Comparison of ENCODE assay signal across 8 cellular contexts in the genomic region with DNA sequence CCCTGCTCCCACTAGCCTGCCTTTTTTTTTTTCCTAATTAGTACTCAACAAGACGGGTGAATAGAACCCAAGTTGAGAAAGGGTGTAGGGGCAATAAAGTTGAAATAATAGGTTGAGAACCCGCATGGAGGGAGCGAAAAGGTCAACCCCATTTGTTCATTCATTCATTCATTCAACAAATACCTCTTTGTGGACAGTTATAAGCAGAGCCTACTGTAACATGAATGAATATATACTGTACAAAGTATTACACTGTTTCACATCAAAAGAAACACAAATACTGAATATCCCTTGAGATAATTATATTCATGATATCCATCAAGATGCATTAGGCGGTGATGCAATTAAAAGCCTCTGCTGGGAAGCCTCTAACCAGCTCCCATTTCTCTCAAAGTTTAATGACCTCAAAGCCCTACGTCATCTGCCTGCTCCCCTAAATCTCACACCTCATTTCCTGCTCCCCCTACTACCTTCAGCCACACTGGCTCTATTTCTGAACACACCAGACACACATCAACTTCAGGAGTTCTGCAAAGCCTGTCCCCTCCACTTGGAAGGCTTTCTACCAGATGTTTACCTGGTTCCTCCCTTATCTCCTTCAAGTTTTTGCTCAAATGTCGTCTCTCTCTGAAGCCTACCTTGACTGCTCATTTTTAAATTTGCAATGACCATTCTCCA. TPM values are rescaled to one million over a fixed set of nuclear protein-coding genes. Genes with fewer than 3 reads are reported as not detected.
DNase-seq lines count a peak whose midpoint lies in the region; ATAC-seq and TF ChIP-seq lines count a peak whose summit lies in the region.

No MANE protein-coding gene starts in this region.

- H4K20me1 ChIP-seq in MM.1S (ENCODE audit: insufficient read depth, low read length): no peaks in the 10 kb centered on the region

- TF ChIP-seq CTCF in MM.1S (IDR thresholded peaks at IDR 0.05; ENCODE audit: low read length) (no peak), dorsolateral prefrontal cortex (IDR thresholded peaks at IDR 0.05 in 54 of 56, conservative IDR thresholded peaks at IDR 0.05 in 2 of 56; ENCODE audit: low read depth in 1 of 56, partially characterized antibody in 56 of 56) (no peak)

- H3K27ac ChIP-seq in CD4-positive, alpha-beta memory T cell (ENCODE audit: low read depth, low read length): no peak overlapping the region
- no peak overlapping the region for H3K27ac ChIP-seq in MM.1S (ENCODE audit: low read length)
- H3K27ac ChIP-seq in dorsolateral prefrontal cortex: no peak overlapping the region

- H2AFZ ChIP-seq in MM.1S (ENCODE audit: low read length): peak overlapping the region; percentile 96; the same call in 1 of the 2 replicates

- peaks cover 0 to 13% of the 10 kb centered on the region in 2 donors for H3K36me3 Mint-ChIP-seq in CD4-positive, alpha-beta memory T cell
- no peaks in the 10 kb centered on the region for H3K36me3 Mint-ChIP-seq in natural killer cell treated with Interleukin-12 subunit alpha and Interleukin-12 subunit beta and Interleukin-15 and Interleukin-18, amount 100 ng/mL, for 72 hours

- H3K4me1 Mint-ChIP-seq in CD4-positive, alpha-beta memory T cell: peaks cover 28 to 46% (median 37%) of the 10 kb centered on the region in 4 donors
- peaks cover 21 to 28% of the 10 kb centered on the region in 2 donors for H3K4me1 Mint-ChIP-seq in natural killer cell treated with Interleukin-12 subunit alpha and Interleukin-12 subunit beta and Interleukin-15 and Interleukin-18, amount 100 ng/mL, for 72 hours (ENCODE audit: low read depth in 2 of 2)

- peaks cover 25% of the 10 kb centered on the region for H3K4me1 ChIP-seq in CD4-positive, alpha-beta memory T cell (ENCODE audit: insufficient read depth, low read length)
- peaks cover 7% of the 10 kb centered on the region; the same call in 1 of the 2 replicates for H3K4me1 ChIP-seq in MM.1S (ENCODE audit: low read length)

- no peaks in the 10 kb centered on the region for H3K9me2 ChIP-seq in MM.1S (replicated peaks; ENCODE audit: insufficient read depth, low read length)

- no peaks in the 10 kb centered on the region for H3K27me3 ChIP-seq in CD4-positive, alpha-beta memory T cell (ENCODE audit: insufficient read depth, low read length)
- H3K27me3 ChIP-seq in MM.1S (replicated peaks; ENCODE audit: insufficient read depth, low read length) (no peaks in the 10 kb centered on the region), dorsolateral prefrontal cortex (no peaks in the 10 kb centered on the region)

- H3K4me3 ChIP-seq in CD4-positive, alpha-beta memory T cell (ENCODE audit: low read length in 2 of 2): no peak overlapping the region
- H3K4me3 ChIP-seq in MM.1S (ENCODE audit: low read length) (no peak overlapping the region), dorsolateral prefrontal cortex (peak overlapping the region in 41 of 59 donors; percentile 61 to 91 (median 82))

- no peak overlapping the region for H3K9ac ChIP-seq in MM.1S (ENCODE audit: low read length)

- no peaks in the 10 kb centered on the region for H3K9me3 Mint-ChIP-seq in CD4-positive, alpha-beta memory T cell
- no peaks in the 10 kb centered on the region for H3K9me3 Mint-ChIP-seq in natural killer cell treated with Interleukin-12 subunit alpha and Interleukin-12 subunit beta and Interleukin-15 and Interleukin-18, amount 100 ng/mL, for 72 hours

- H3K36me3 ChIP-seq in CD4-positive, alpha-beta memory T cell (ENCODE audit: insufficient read depth, low read length): no peaks in the 10 kb centered on the region
- no peaks in the 10 kb centered on the region for H3K36me3 ChIP-seq in MM.1S (replicated peaks; ENCODE audit: insufficient read depth, low read length)

- H3K4me3 Mint-ChIP-seq in CD4-positive, alpha-beta memory T cell: peak overlapping the region; percentile 99 to 100 (median 100)
- H3K4me3 Mint-ChIP-seq in natural killer cell treated with Interleukin-12 subunit alpha and Interleukin-12 subunit beta and Interleukin-15 and Interleukin-18, amount 100 ng/mL, for 72 hours: peak overlapping the region; percentile 95

- CTCF ChIA-PET in CD4-positive, alpha-beta memory T cell (lab: Charles Lee; ENCODE audit: partially characterized antibody): interaction anchor here (1.2 to 4.6 kb wide), 5 partner anchors 10 to 32 kb away, joined by 4 to 29 read pairs (median 6); no protein-coding TSS in a partner anchor

- intact Hi-C loops in CD4-positive, alpha-beta memory T cell (cut with micrococcal nuclease): loop anchor here (10.0 kb wide), 1 partner anchor 388 kb away; no protein-coding TSS in a partner anchor
- intact Hi-C loops in dorsolateral prefrontal cortex (cut with DNase I): loop anchor here (10.0 kb wide), 2 partner anchors 488 to 928 kb away; partner anchors contain the start of gene LRATD1 (in 1 of the 2)

- no peaks in the 10 kb centered on the region for H3K27me3 Mint-ChIP-seq in CD4-positive, alpha-beta memory T cell
- peaks cover 19 to 31% of the 10 kb centered on the region in 2 donors for H3K27me3 Mint-ChIP-seq in natural killer cell treated with Interleukin-12 subunit alpha and Interleukin-12 subunit beta and Interleukin-15 and Interleukin-18, amount 100 ng/mL, for 72 hours

- no peak for ATAC-seq in natural killer cell treated with Interleukin-12 subunit alpha and Interleukin-12 subunit beta and Interleukin-15 and Interleukin-18, amount 100 ng/mL, for 72 hours
- ATAC-seq in HG03439 (IDR thresholded peaks at IDR 0.05; ENCODE audit: unreplicated experiment): no peak

- no peaks in the 10 kb centered on the region for H3K9me3 ChIP-seq in CD4-positive, alpha-beta memory T cell (ENCODE audit: control insufficient read depth in 1 of 2, low read length in 2 of 2)
- no peaks in the 10 kb centered on the region for H3K9me3 ChIP-seq in MM.1S (replicated peaks; ENCODE audit: insufficient read depth, low read length)

- no peaks in the 10 kb centered on the region for H3F3A ChIP-seq in MM.1S (ENCODE audit: insufficient read depth, low read length)

- H3K27ac Mint-ChIP-seq in CD4-positive, alpha-beta memory T cell: peak overlapping the region in 6 of 7 donors; percentile 84 to 99 (median 98)
- peak overlapping the region; percentile 90 to 91 for H3K27ac Mint-ChIP-seq in natural killer cell treated with Interleukin-12 subunit alpha and Interleukin-12 subunit beta and Interleukin-15 and Interleukin-18, amount 100 ng/mL, for 72 hours

- DNase-seq in CD4-positive, alpha-beta memory T cell: no peak
- no peak for DNase-seq in MM.1S
- DNase-seq in dorsolateral prefrontal cortex: no peak
- no peak for DNase-seq in natural killer cell treated with Interleukin-12 subunit alpha and Interleukin-12 subunit beta and Interleukin-15 and Interleukin-18, amount 100 ng/mL, for 72 hours (ENCODE audit: low spot score)
- no peak for DNase-seq in mesenteric fat pad (ENCODE audit: low spot score)
- DNase-seq in NOMO-1 treated with dmso at 0.1 percent for 144 hours (lab: John Stamatoyannopoulos, UW; ENCODE audit: unreplicated experiment): no peak
- DNase-seq in DMS 273 (lab: John Stamatoyannopoulos, UW; ENCODE audit: unreplicated experiment): no peak

- POLR2A ChIA-PET in CD4-positive, alpha-beta memory T cell (lab: Charles Lee; ENCODE audit: partially characterized antibody): interaction anchor here (1.6 to 4.4 kb wide), 3 partner anchors 15 to 32 kb away, joined by 8 to 36 read pairs (median 14); partner anchors contain the start of gene DDX1

- H3K79me2 ChIP-seq in MM.1S (ENCODE audit: low read length): peaks cover 35% of the 10 kb centered on the region

- H3K4me2 ChIP-seq in MM.1S (ENCODE audit: low read depth, low read length): peak overlapping the region; percentile 89; the same call in 1 of the 2 replicates

RNA-seq across cellular contexts. Expression of gene NBAS, which starts 1.4 kb away (rescaled TPM):
- 10 to 100 TPM; 34.9 to 37.0 TPM for total RNA-seq in CD4-positive, alpha-beta memory T cell
- polyA plus RNA-seq in CD4-positive, alpha-beta memory T cell: 10 to 100 TPM; 16.1 to 19.3 TPM
- total RNA-seq in dorsolateral prefrontal cortex (10 to 100 TPM; 54.5 to 99.1 (median 74.0) TPM), mesenteric fat pad (29.7 TPM)
- total RNA-seq in natural killer cell treated with Interleukin-12 subunit alpha and Interleukin-12 subunit beta and Interleukin-15 and Interleukin-18, amount 100 ng/mL, for 72 hours: 10 to 100 TPM; 39.0 to 49.5 TPM

RNA-seq across cellular contexts. Expression of gene DDX1, which starts 29.2 kb away (rescaled TPM):
- 10 to 100 TPM; 58.3 to 61.7 TPM for total RNA-seq in CD4-positive, alpha-beta memory T cell
- 10 to 100 TPM; 53.3 to 55.9 TPM for polyA plus RNA-seq in CD4-positive, alpha-beta memory T cell
- total RNA-seq in dorsolateral prefrontal cortex (100 to 1,000 TPM in 92 of 120 experiments, 10 to 100 TPM in 28; 55.0 to 151 (median 117) TPM), mesenteric fat pad (90.9 TPM)
- total RNA-seq in natural killer cell treated with Interleukin-12 subunit alpha and Interleukin-12 subunit beta and Interleukin-15 and Interleukin-18, amount 100 ng/mL, for 72 hours: 10 to 100 TPM; 89.2 to 91.6 TPM

Comparison
In these comparisons a context has a peak if more than half of its experiments do, and no peak if none do; other contexts are left out.
1. H3K4me3 ChIP-seq: peak in dorsolateral prefrontal cortex (41 of 59); none in CD4-positive, alpha-beta memory T cell (0 of 2) and MM.1S (single experiment).